Comparison of ENCODE assay signal across 8 cellular contexts in the genomic region with DNA sequence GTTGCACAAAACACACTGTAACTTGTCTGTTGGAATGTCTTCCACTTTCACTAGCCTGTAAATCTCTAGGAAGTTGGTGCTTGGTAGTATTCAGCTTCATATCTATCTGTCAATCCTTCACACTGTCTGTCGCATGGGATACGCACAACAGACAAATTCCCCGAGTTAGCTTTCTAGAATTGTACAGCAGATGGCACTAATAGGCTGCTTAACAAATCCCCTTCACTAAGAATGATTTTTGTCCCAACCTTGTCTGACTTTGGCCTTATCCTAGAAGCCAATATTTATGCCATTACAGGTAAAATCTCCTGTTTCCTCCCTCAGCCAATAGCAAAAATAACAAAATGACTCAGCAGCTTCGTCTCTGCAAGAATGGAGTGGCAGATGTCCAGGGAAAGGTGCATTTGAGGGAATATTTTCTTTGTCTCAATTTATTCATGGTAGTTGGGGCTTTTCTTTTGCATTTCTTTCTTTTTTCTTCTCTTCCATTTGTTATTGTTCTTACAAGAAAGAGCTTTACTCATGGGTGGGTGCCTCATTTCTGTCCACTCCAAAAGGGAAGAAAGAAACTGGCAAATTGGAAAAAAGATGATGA. TPM values are rescaled to one million over a fixed set of nuclear protein-coding genes. Genes with fewer than 3 reads are reported as not detected.
DNase-seq lines count a peak whose midpoint lies in the region; ATAC-seq, FAIRE-seq and TF ChIP-seq lines count a peak whose summit lies in the region.

No MANE protein-coding gene starts in this region.

- TF ChIP-seq POLR2A in A549 (IDR thresholded peaks at IDR 0.05; ENCODE audit: low read length): no peak

- 0 out of 3 replicates have a peak overlapping the region, but pooled peaks have one; percentile 9 for H3K4me2 ChIP-seq in A549

- WGBS in A549 (ENCODE audit: missing lambda C conversion rate): 25% methylated on average over 4 of the region's 4 CpGs

- DNase-seq in A549 (ENCODE audit: low read depth in 1 of 2, low spot score in 1 of 2): peak; percentile 36 to 67
- peak; percentile 53 for DNase-seq in EH (ENCODE audit: low read depth)
- DNase-seq in NCI-H2196 (lab: John Stamatoyannopoulos, UW; ENCODE audit: unreplicated experiment): peak; percentile 56
- DNase-seq in cardiac fibroblast (ENCODE audit: low read depth in 2 of 2): peak; percentile 72 to 73
- DNase-seq in medulla oblongata (ENCODE audit: extremely low spot score): peak; percentile 92
- no peak for DNase-seq in GM19238 (ENCODE audit: insufficient read length, low spot score)

- H3K27ac ChIP-seq in A549: no peak overlapping the region

- TF ChIP-seq EP300 in A549 (IDR thresholded peaks at IDR 0.05): no peak

- CTCF ChIA-PET in A549 (lab: Yijun Ruan, JAX): interaction anchor here (0.6 to 23.6 kb wide), 42 partner anchors 9 to 411 kb away, joined by 3 to 417 read pairs (median 4); partner anchors contain the start of genes DCTN3 and MYORG

- TF ChIP-seq CTCF in A549 (IDR thresholded peaks at IDR 0.05): peak; percentile 69
- TF ChIP-seq CTCF in cardiac fibroblast (IDR thresholded peaks at IDR 0.05; ENCODE audit: low read depth, low read length): peak; percentile 49

- POLR2A ChIA-PET in A549 (lab: Yijun Ruan, JAX): no interaction called here

- H3K4me3 ChIP-seq in A549: no peak overlapping the region
- no peak overlapping the region for H3K4me3 ChIP-seq in cardiac fibroblast (replicated peaks in 1 of 2; ENCODE audit: low read depth in 2 of 2, low read length in 2 of 2)

- peak; percentile 74 to 75 for TF ChIP-seq RAD21 in A549 (conservative IDR thresholded peaks at IDR 0.05 in 1 of 2, IDR thresholded peaks at IDR 0.05 in 1 of 2)

- ATAC-seq in A549 (no peak), GM19395 (IDR thresholded peaks at IDR 0.05; ENCODE audit: unreplicated experiment) (no peak), HG02852 (IDR thresholded peaks at IDR 0.05; ENCODE audit: unreplicated experiment) (no peak)

- peaks cover 18% of the 10 kb centered on the region for H3K4me1 ChIP-seq in A549

- no peaks in the 10 kb centered on the region for H3K9me3 ChIP-seq in A549

- peak; percentile 43 for FAIRE-seq in A549 (lab: Jason Lieb, UNC)

TF ChIP-seq in A549, 52 proteins besides CTCF, POLR2A, EP300 and RAD21:
- TF ChIP-seq PHF8 (IDR thresholded peaks at IDR 0.05; ENCODE audit: borderline replicate concordance, low read depth) (no peak), USF2 (IDR thresholded peaks at IDR 0.05) (no peak), REST (IDR thresholded peaks at IDR 0.05) (no peak), SMC3 (IDR thresholded peaks at IDR 0.05) (peak; percentile 73), HOXB5 (CRISPR knock-in tag; IDR thresholded peaks at IDR 0.05) (no peak), MAFK (IDR thresholded peaks at IDR 0.05; ENCODE audit: partially characterized antibody) (peak; percentile 20), SREBF2 (IDR thresholded peaks at IDR 0.05) (no peak), KDM5A (IDR thresholded peaks at IDR 0.05) (no peak), POLR2AphosphoS2 (conservative IDR thresholded peaks at IDR 0.05; ENCODE audit: low read length) (no peak), HEYL (CRISPR knock-in tag; IDR thresholded peaks at IDR 0.05) (no peak), ZNF302 (CRISPR knock-in tag; IDR thresholded peaks at IDR 0.05) (no peak), JUNB (IDR thresholded peaks at IDR 0.05) (no peak), RNF2 (IDR thresholded peaks at IDR 0.05; ENCODE audit: borderline replicate concordance, low read depth) (no peak), HOXB13 (CRISPR knock-in tag; IDR thresholded peaks at IDR 0.05; ENCODE audit: low read depth) (no peak)
- TF ChIP-seq, protein P1, sequence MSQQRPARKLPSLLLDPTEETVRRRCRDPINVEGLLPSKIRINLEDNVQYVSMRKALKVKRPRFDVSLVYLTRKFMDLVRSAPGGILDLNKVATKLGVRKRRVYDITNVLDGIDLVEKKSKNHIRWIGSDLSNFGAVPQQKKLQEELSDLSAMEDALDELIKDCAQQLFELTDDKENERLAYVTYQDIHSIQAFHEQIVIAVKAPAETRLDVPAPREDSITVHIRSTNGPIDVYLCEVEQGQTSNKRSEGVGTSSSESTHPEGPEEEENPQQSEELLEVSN (IDR thresholded peaks at IDR 0.05; ENCODE audit: borderline replicate concordance, low read depth): no peak

RNA-seq across cellular contexts. Expression of gene NUDT2, which starts 3.1 kb away (rescaled TPM):
- polyA plus RNA-seq in A549 (2011; rRNA removed): 26.4 and 26.8 TPM in 2 replicates
- polyA plus RNA-seq in A549 (2012; cell fraction: cytosol; rRNA removed): 23.3 and 25.2 TPM in 2 replicates
- polyA plus RNA-seq in A549 (2012; cell fraction: nucleus; rRNA removed): 12.9 and 15.4 TPM in 2 replicates
- polyA plus RNA-seq in A549 (2017; fragmentation: RNase III; extraction: RNeasy Plus Mini Kit Qiagen cat#74134 plus additional on column Dnase treatment): 24.2 to 26.4 TPM (median 25.5 TPM) in 3 replicates
- 6.7 and 6.9 TPM in 2 replicates for polyA minus RNA-seq in A549 (2011; rRNA and poly(A)+ RNA removed)

RNA-seq across cellular contexts. Expression of gene KIF24, which starts 3.4 kb away (rescaled TPM):
- polyA plus RNA-seq in A549 (2011; rRNA removed) (4.3 and 4.4 TPM in 2 replicates), A549 (2017; fragmentation: RNase III; extraction: RNeasy Plus Mini Kit Qiagen cat#74134 plus additional on column Dnase treatment) (3.0 to 3.3 TPM (median 3.2 TPM) in 3 replicates)
- polyA plus RNA-seq in A549 (2012; cell fraction: cytosol; rRNA removed): 1.9 and 2.4 TPM in 2 replicates
- polyA plus RNA-seq in A549 (2012; cell fraction: nucleus; rRNA removed): 5.2 and 5.7 TPM in 2 replicates
- polyA minus RNA-seq in A549 (2011; rRNA and poly(A)+ RNA removed): 11.0 and 12.0 TPM in 2 replicates

RNA-seq across cellular contexts. Expression of gene MYORG, which starts 44.2 kb away (rescaled TPM):
- polyA plus RNA-seq in A549 (2011; rRNA removed) (2.2 and 3.7 TPM in 2 replicates), A549 (2017; fragmentation: RNase III; extraction: RNeasy Plus Mini Kit Qiagen cat#74134 plus additional on column Dnase treatment) (3.3 to 4.2 TPM (median 4.1 TPM) in 3 replicates)
- 0.99 and 1.6 TPM in 2 replicates for polyA plus RNA-seq in A549 (2012; cell fraction: cytosol; rRNA removed)
- polyA plus RNA-seq in A549 (2012; cell fraction: nucleus; rRNA removed): 2.2 and 2.5 TPM in 2 replicates
- 3.1 and 3.3 TPM in 2 replicates for polyA minus RNA-seq in A549 (2011; rRNA and poly(A)+ RNA removed)
